Comparison of ENCODE assay signal across 15 cellular contexts in the genomic region with DNA sequence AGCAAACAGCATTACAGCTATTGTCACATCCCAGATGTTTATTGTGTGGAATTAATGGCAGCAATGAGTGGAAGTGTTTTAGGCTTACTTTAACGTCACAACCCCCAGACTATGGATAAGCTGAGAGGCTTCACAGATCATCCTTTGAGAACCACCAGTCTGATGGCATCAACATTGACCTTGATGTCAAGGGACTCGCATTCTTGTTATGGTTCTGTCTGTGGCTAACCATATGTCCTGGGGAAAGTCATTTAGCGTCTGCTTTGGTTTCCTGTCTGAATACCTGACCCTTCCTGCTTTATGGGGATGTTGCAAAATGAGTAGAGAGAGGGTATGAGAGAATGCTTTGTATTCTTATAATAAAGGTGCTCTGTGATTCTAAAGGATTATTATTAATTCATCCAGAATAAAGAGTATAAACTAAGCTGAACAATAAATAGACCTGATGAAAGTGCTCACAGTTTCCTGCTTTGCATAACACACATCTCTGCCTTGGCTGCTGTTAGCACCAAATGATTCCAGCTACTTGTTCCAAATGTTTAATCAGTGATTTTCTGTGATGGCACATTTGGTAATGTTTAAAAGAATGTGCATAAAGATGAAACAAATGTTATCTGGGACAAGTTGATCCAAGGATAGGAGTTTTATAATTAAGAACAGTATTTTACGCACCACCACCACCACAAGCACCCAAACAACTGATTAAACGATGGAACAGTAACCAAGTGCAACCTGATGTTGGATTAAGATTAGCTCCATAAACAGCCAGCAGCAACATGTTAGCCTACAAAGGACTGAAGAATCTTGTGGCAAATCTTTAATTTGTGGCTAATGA.
DNase-seq lines count a peak whose midpoint lies in the region; ATAC-seq and TF ChIP-seq lines count a peak whose summit lies in the region.
"Had no signal": no experiment of that assay in that cellular context is flagged by ENCODE, and none has a peak within 500 bp of the region (broad histone marks: within the 10 kb centered on the region; RNA-seq: fewer than 3 reads in every experiment).

No MANE protein-coding gene starts in this region.

- H3K36me3 ChIP-seq in aorta (ENCODE audit: control insufficient read depth in 1 of 2, insufficient read depth in 2 of 2, low read length in 1 of 2), result no peaks in the 10 kb centered on the region
- H3K36me3 ChIP-seq: HAP-1 had no signal

- no peak overlapping the region for H3K4me3 ChIP-seq in aorta (ENCODE audit: low read length in 2 of 2)
- H3K4me3 ChIP-seq: HAP-1 had no signal

- H3K27ac ChIP-seq in aorta (ENCODE audit: low read depth in 1 of 2, low read length in 2 of 2), result no peak overlapping the region

- H3K36me3 Mint-ChIP-seq in endothelial cell (ENCODE audit: low read depth, unreplicated experiment) (no peaks in the 10 kb centered on the region), nephron (ENCODE audit: low read depth) (no peaks in the 10 kb centered on the region)
- H3K36me3 Mint-ChIP-seq: activated naive CD4-positive, alpha-beta T cell treated with anti-CD3 and anti-CD28 coated beads, Interleukin-2, amount 50 U/mL, for 24 hours had no signal

- H3K4me1 ChIP-seq in aorta (ENCODE audit: control insufficient read depth in 1 of 2, insufficient read depth in 2 of 2, low read length in 2 of 2), result peaks cover 0 to 6% of the 10 kb centered on the region in 2 donors
- H3K4me1 ChIP-seq: HAP-1 had no signal

- H3K27me3 Mint-ChIP-seq in endothelial cell (ENCODE audit: unreplicated experiment) (peaks cover 3% of the 10 kb centered on the region), nephron (ENCODE audit: low read depth) (no peaks in the 10 kb centered on the region)
- H3K27me3 Mint-ChIP-seq: activated naive CD4-positive, alpha-beta T cell treated with anti-CD3 and anti-CD28 coated beads, Interleukin-2, amount 50 U/mL, for 24 hours had no signal

- no peaks in the 10 kb centered on the region for H3K9me3 Mint-ChIP-seq in endothelial cell (ENCODE audit: unreplicated experiment)
- no peaks in the 10 kb centered on the region for H3K9me3 Mint-ChIP-seq in nephron

- peaks cover 57% of the 10 kb centered on the region for H3K4me1 Mint-ChIP-seq in endothelial cell (ENCODE audit: unreplicated experiment)
- H3K4me1 Mint-ChIP-seq in nephron, result peaks cover 52% of the 10 kb centered on the region
- H3K4me1 Mint-ChIP-seq: activated naive CD4-positive, alpha-beta T cell treated with anti-CD3 and anti-CD28 coated beads, Interleukin-2, amount 50 U/mL, for 24 hours had no signal

- TF ChIP-seq CTCF in endothelial cell (IDR thresholded peaks at IDR 0.05; ENCODE audit: unreplicated experiment), result no peak
- no peak for TF ChIP-seq CTCF in nephron (IDR thresholded peaks at IDR 0.05; ENCODE audit: unreplicated experiment in 3 of 3)

- no peak for ATAC-seq in aorta (ENCODE audit: low FRiP score)
- ATAC-seq in HG02678 (IDR thresholded peaks at IDR 0.05; ENCODE audit: unreplicated experiment), result no peak
- ATAC-seq: activated CD8-positive, alpha-beta T cell treated with anti-CD3 and anti-CD28 coated beads, Interleukin-2, amount 10 ng/mL, durations not matched to agents 7 days and 5 days; HepG2 had no signal

- H3K27ac Mint-ChIP-seq in endothelial cell (ENCODE audit: unreplicated experiment), result peak overlapping the region; percentile 13
- peak overlapping the region; percentile 43 to 75 (median 58) for H3K27ac Mint-ChIP-seq in nephron
- H3K27ac Mint-ChIP-seq: activated CD8-positive, alpha-beta T cell treated with anti-CD3 and anti-CD28 coated beads, Interleukin-2, amount 10 ng/mL, durations not matched to agents 7 days and 5 days; activated naive CD4-positive, alpha-beta T cell treated with anti-CD3 and anti-CD28 coated beads, Interleukin-2, amount 50 U/mL, for 24 hours had no signal

- intact Hi-C loops in aorta (cut with DNase I), result no loop called here

- H3K4me3 Mint-ChIP-seq in endothelial cell (ENCODE audit: unreplicated experiment) (no peak overlapping the region), nephron (no peak overlapping the region)
- H3K4me3 Mint-ChIP-seq: activated CD8-positive, alpha-beta T cell treated with anti-CD3 and anti-CD28 coated beads, Interleukin-2, amount 10 ng/mL, durations not matched to agents 7 days and 5 days; activated naive CD4-positive, alpha-beta T cell treated with anti-CD3 and anti-CD28 coated beads, Interleukin-2, amount 50 U/mL, for 24 hours had no signal

- no peaks in the 10 kb centered on the region for H3K27me3 ChIP-seq in aorta (ENCODE audit: control insufficient read depth in 1 of 2, insufficient read depth in 2 of 2, low read length in 1 of 2)

- in situ Hi-C loops in Caki2 (cut with HindIII; ENCODE audit: low pct_unique_long_range_greater_than_20kb, low sequenced_read_pairs), result no loop called here

- WGBS in aorta, 2 donors, result 88 to 90% methylated on average over 5 of the region's 5 CpGs

- DNase-seq in Caki2 (ENCODE audit: low read depth), result peak; percentile 55
- peak; percentile 25 to 45 for DNase-seq in NCI-H526 (lab: John Stamatoyannopoulos, UW)
- no peak for DNase-seq in endothelial cell (ENCODE audit: low spot score)
- no peak for DNase-seq in aorta
- no peak for DNase-seq in GM19238 (ENCODE audit: insufficient read length, low spot score)
- DNase-seq in anterior cingulate cortex (lab: John Stamatoyannopoulos, UW), result no peak
- DNase-seq: activated CD8-positive, alpha-beta T cell treated with anti-CD3 and anti-CD28 coated beads, Interleukin-2, amount 10 ng/mL, durations not matched to agents 7 days and 5 days; cortex of kidney; NCI-H446 treated with DMSO at 0.1 percent for 48 hours; occipital lobe had no signal

- H3K9me3 ChIP-seq in aorta (ENCODE audit: control insufficient read depth, low read length), result no peaks in the 10 kb centered on the region
- H3K9me3 ChIP-seq: HAP-1 had no signal

Comparison
In these comparisons a context has a peak if more than half of its experiments do, and no peak if none do; other contexts are left out.
1. DNase-seq: peak in Caki2 (single experiment) and NCI-H526 (2 of 2); none in endothelial cell (single experiment), aorta (0 of 2), GM19238 (single experiment) and anterior cingulate cortex (0 of 58).